In genomic region chr12:103944964-103945363, GRCh38 we compare ENCODE assay signal across 16 cellular contexts. TPM values are rescaled to one million over a fixed set of nuclear protein-coding genes. Genes with fewer than 3 reads are reported as not detected.
DNase-seq lines count a peak whose midpoint lies in the region; ATAC-seq and TF ChIP-seq lines count a peak whose summit lies in the region.
"Had no signal": no experiment of that assay in that cellular context is flagged by ENCODE, and none has a peak within 500 bp of the region (broad histone marks: within the 10 kb centered on the region; RNA-seq: fewer than 3 reads in every experiment).

No MANE protein-coding gene starts in this region.

- H3K27me3 Mint-ChIP-seq in activated T-cell treated with anti-CD3 and anti-CD28 coated beads, Interleukin-2, amount 50 U/mL, for 4 hours (ENCODE audit: low read depth) = no peaks in the 10 kb centered on the region
- no peaks in the 10 kb centered on the region for H3K27me3 Mint-ChIP-seq in T-helper 17 cell
- H3K27me3 Mint-ChIP-seq: B cell; CD4-positive, alpha-beta memory T cell had no signal

- intact Hi-C loops in Right ventricle myocardium inferior (cut with DNase I) = no loop called here

- no peak for DNase-seq in activated T-cell treated with anti-CD3 and anti-CD28 coated beads, Interleukin-2, amount 50 U/mL, for 4 hours
- no peak for DNase-seq in activated T-cell treated with anti-CD3 and anti-CD28 coated beads, Interleukin-2, amount 50 U/mL, for 48 hours
- no peak for DNase-seq in T-helper 17 cell
- DNase-seq in smooth muscle cell (lab: John Stamatoyannopoulos, UW; ENCODE audit: unreplicated experiment) = no peak
- DNase-seq in Right ventricle myocardium inferior (ENCODE audit: missing footprints) = no peak
- no peak for DNase-seq in effector memory CD4-positive, alpha-beta T cell
- DNase-seq in NK-92 (lab: John Stamatoyannopoulos, UW; ENCODE audit: unreplicated experiment) = no peak
- DNase-seq: CD4-positive, alpha-beta memory T cell; MM.1S; NCI-H1105 treated with DMSO at 0.1 percent for 48 hours; NCI-H187; NCI-H446 had no signal

- H3K36me3 ChIP-seq in smooth muscle cell (ENCODE audit: low read depth) = peaks cover 69% of the 10 kb centered on the region
- peaks cover 87% of the 10 kb centered on the region for H3K36me3 ChIP-seq in effector memory CD4-positive, alpha-beta T cell (ENCODE audit: control insufficient read depth, insufficient read depth, low read length)

- H3K4me1 Mint-ChIP-seq in activated T-cell treated with anti-CD3 and anti-CD28 coated beads, Interleukin-2, amount 50 U/mL, for 4 hours (ENCODE audit: low read depth) = peaks cover 22% of the 10 kb centered on the region
- peaks cover 28% of the 10 kb centered on the region for H3K4me1 Mint-ChIP-seq in T-helper 17 cell
- H3K4me1 Mint-ChIP-seq: B cell had no signal

- no peaks in the 10 kb centered on the region for H3K4me1 ChIP-seq in smooth muscle cell (ENCODE audit: low read depth)
- no peaks in the 10 kb centered on the region for H3K4me1 ChIP-seq in effector memory CD4-positive, alpha-beta T cell (ENCODE audit: control insufficient read depth, insufficient read depth, low read length, poor library complexity, severe bottlenecking)

- H3K4me2 ChIP-seq in smooth muscle cell = no peak overlapping the region
- H3K4me2 ChIP-seq: KMS-11, PC-9 had no signal

- H3K27ac ChIP-seq in smooth muscle cell (ENCODE audit: low read depth) = peak overlapping the region; percentile 23
- H3K27ac ChIP-seq in effector memory CD4-positive, alpha-beta T cell (ENCODE audit: insufficient read depth, low read length, poor library complexity, severe bottlenecking) = no peak overlapping the region
- H3K27ac ChIP-seq: KMS-11, PC-9 had no signal

- H3K9me3 Mint-ChIP-seq in activated T-cell treated with anti-CD3 and anti-CD28 coated beads, Interleukin-2, amount 50 U/mL, for 4 hours = no peaks in the 10 kb centered on the region
- H3K9me3 Mint-ChIP-seq: CD4-positive, alpha-beta memory T cell had no signal

- H3K9ac ChIP-seq in smooth muscle cell (ENCODE audit: low read depth) = no peak overlapping the region
- H3K9ac ChIP-seq: KMS-11 had no signal

- peak; percentile 46 to 78 for ATAC-seq in activated T-cell treated with anti-CD3 and anti-CD28 coated beads, Interleukin-2, amount 50 U/mL, for 4 hours
- ATAC-seq in T-helper 17 cell (no peak), Right ventricle myocardium inferior (no peak)

- H2AFZ ChIP-seq in smooth muscle cell (ENCODE audit: low read depth) = no peak overlapping the region
- H2AFZ ChIP-seq: PC-9 had no signal

- TF ChIP-seq POLR2A in GM19099 (IDR thresholded peaks at IDR 0.05; ENCODE audit: extremely low read depth, insufficient read length, low read depth) = peak; percentile 28

- no peak for TF ChIP-seq CTCF in smooth muscle cell (IDR thresholded peaks at IDR 0.05; ENCODE audit: borderline replicate concordance, insufficient read depth, poor library complexity, severe bottlenecking)

- no peak overlapping the region for H3K4me3 Mint-ChIP-seq in activated T-cell treated with anti-CD3 and anti-CD28 coated beads, Interleukin-2, amount 50 U/mL, for 4 hours
- H3K4me3 Mint-ChIP-seq in T-helper 17 cell = no peak overlapping the region
- H3K4me3 Mint-ChIP-seq: B cell; CD4-positive, alpha-beta memory T cell had no signal

- H3K36me3 Mint-ChIP-seq in activated T-cell treated with anti-CD3 and anti-CD28 coated beads, Interleukin-2, amount 50 U/mL, for 4 hours (ENCODE audit: insufficient read depth) = peaks cover 66% of the 10 kb centered on the region
- H3K36me3 Mint-ChIP-seq in T-helper 17 cell (ENCODE audit: low read depth) = peaks cover 20% of the 10 kb centered on the region

- peak overlapping the region; percentile 79 for H3K27ac Mint-ChIP-seq in T-helper 17 cell
- H3K27ac Mint-ChIP-seq: B cell had no signal

- H3K4me3 ChIP-seq in smooth muscle cell = no peak overlapping the region
- H3K4me3 ChIP-seq in effector memory CD4-positive, alpha-beta T cell (ENCODE audit: insufficient read depth, low read depth, low read length, poor library complexity, severe bottlenecking) = no peak overlapping the region
- H3K4me3 ChIP-seq: PC-9 had no signal

- H3K27me3 ChIP-seq in smooth muscle cell (ENCODE audit: low read depth) = no peaks in the 10 kb centered on the region
- H3K27me3 ChIP-seq in effector memory CD4-positive, alpha-beta T cell (replicated peaks; ENCODE audit: control insufficient read depth, insufficient read depth, low read length, poor library complexity, severe bottlenecking) = no peaks in the 10 kb centered on the region

- 63% methylated on average over 3 of the region's 3 CpGs for WGBS in smooth muscle cell (ENCODE audit: low lambda C conversion rate)

- H3K79me2 ChIP-seq in smooth muscle cell (ENCODE audit: low read depth) = peaks cover 18% of the 10 kb centered on the region

- H3F3A ChIP-seq in smooth muscle cell (ENCODE audit: low read depth) = peaks cover 57% of the 10 kb centered on the region

- no peaks in the 10 kb centered on the region for H3K9me3 ChIP-seq in T-helper 17 cell (ENCODE audit: control insufficient read depth, low read length, poor library complexity, severe bottlenecking)
- H3K9me3 ChIP-seq in smooth muscle cell (replicated peaks; ENCODE audit: low read depth) = no peaks in the 10 kb centered on the region
- H3K9me3 ChIP-seq in effector memory CD4-positive, alpha-beta T cell (ENCODE audit: control insufficient read depth, low read length) = no peaks in the 10 kb centered on the region

- H4K20me1 ChIP-seq in smooth muscle cell (ENCODE audit: low read depth) = peaks cover 69% of the 10 kb centered on the region

RNA-seq across cellular contexts. Expression of gene HSP90B1, which starts 14.8 kb away (rescaled TPM):
- total RNA-seq in activated T-cell treated with anti-CD3 and anti-CD28 coated beads, Interleukin-2, amount 50 U/mL, for 4 hours = 100 to 1,000 TPM; 422 to 538 (median 503) TPM
- total RNA-seq in T-helper 17 cell (100 to 1,000 TPM; 339 to 429 TPM), smooth muscle cell (908 and 1,229 TPM in 2 replicates), Right ventricle myocardium inferior (402 TPM)
- polyA plus RNA-seq in smooth muscle cell = 836 and 1,047 TPM in 2 replicates

RNA-seq across cellular contexts. Expression of gene TDG, which starts 20.7 kb away (rescaled TPM):
- 10 to 100 TPM; 49.6 to 58.3 (median 50.0) TPM for total RNA-seq in activated T-cell treated with anti-CD3 and anti-CD28 coated beads, Interleukin-2, amount 50 U/mL, for 4 hours
- 10 to 100 TPM; 27.0 to 30.4 TPM for total RNA-seq in T-helper 17 cell
- 61.1 and 61.3 TPM in 2 replicates for total RNA-seq in smooth muscle cell
- polyA plus RNA-seq in smooth muscle cell = 34.5 and 46.1 TPM in 2 replicates
- total RNA-seq in Right ventricle myocardium inferior = 9.7 TPM

Comparison
In these comparisons a context has a peak if more than half of its experiments do, and no peak if none do; other contexts are left out.
1. ATAC-seq: peak in activated T-cell treated with anti-CD3 and anti-CD28 coated beads, Interleukin-2, amount 50 U/mL, for 4 hours (2 of 2); none in T-helper 17 cell (single experiment) and Right ventricle myocardium inferior (single experiment).